ENCODE assay signal across 8 cellular contexts in the genomic region with DNA sequence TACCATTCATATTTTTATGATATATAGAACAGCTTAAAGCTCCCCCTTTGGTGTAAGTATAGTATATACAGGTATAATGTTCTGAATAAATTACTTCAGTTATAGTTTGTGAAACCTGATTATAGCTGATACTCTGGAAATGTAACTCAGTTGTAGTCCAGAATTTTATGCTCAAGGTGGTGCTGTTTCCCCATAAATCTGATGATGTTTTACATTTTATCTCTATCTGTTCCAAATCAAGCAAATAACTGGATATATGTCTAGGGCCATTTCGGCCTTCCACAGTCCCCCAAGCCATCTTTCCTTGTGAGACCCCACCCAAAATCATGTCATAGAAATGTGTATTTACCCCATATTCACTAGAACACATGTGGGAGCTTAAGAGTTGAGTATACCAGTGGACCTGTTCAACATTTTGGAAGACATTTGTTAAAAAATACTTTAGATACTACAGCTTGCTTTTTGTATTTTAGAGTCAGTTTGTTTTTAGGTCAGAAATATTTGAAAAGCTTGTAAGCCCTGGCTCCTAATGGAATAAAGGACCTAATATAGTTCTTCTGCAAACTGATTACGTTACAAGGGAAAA.
DNase-seq lines count a peak whose midpoint lies in the region; ATAC-seq and TF ChIP-seq lines count a peak whose summit lies in the region.

No MANE protein-coding gene starts in this region.

- H3K27ac ChIP-seq in AG04450 (ENCODE audit: low read depth, low read length) (no peak overlapping the region), OCI-LY3 (ENCODE audit: low read length) (no peak overlapping the region)

- DNase-seq in AG04450 (ENCODE audit: low read depth, low spot score) (no peak), GM13977 (ENCODE audit: low spot score) (peak; percentile 28), dedifferentiated amniotic fluid mesenchymal stem cell (ENCODE audit: extremely low spot score) (peak; percentile 72), medulla oblongata (ENCODE audit: extremely low spot score) (peak; percentile 80), epidermal melanocyte (ENCODE audit: insufficient read length, low spot score) (no peak)

- no peak overlapping the region for H3K9ac ChIP-seq in OCI-LY3 (ENCODE audit: low read length)

- no peaks in the 10 kb centered on the region for H3K79me2 ChIP-seq in OCI-LY3 (ENCODE audit: low read length)

- H3K9me3 ChIP-seq in AG04450 (ENCODE audit: control insufficient read depth, insufficient read depth, low read length) (no peaks in the 10 kb centered on the region), OCI-LY3 (ENCODE audit: insufficient read depth, low read length) (no peaks in the 10 kb centered on the region)

- H2AFZ ChIP-seq in OCI-LY3 (ENCODE audit: low read depth, low read length), result no peak overlapping the region

- no peaks in the 10 kb centered on the region for H3K4me1 ChIP-seq in OCI-LY3 (ENCODE audit: low read length)

- CTCF ChIA-PET in AG04450 (lab: Charles Lee), result interaction anchor here (0.6 to 4.9 kb wide), 63 partner anchors 10 to 467 kb away, joined by 3 to 153 read pairs (median 5); a partner anchor contains a TSS

- H4K20me1 ChIP-seq in OCI-LY3 (ENCODE audit: insufficient read depth, low read length), result no peaks in the 10 kb centered on the region

- H3K27me3 ChIP-seq in AG04450 (ENCODE audit: control insufficient read depth, insufficient read depth, low read length), result no peaks in the 10 kb centered on the region
- H3K27me3 ChIP-seq in OCI-LY3 (ENCODE audit: low read depth, low read length), result no peaks in the 10 kb centered on the region

- POLR2A ChIA-PET in AG04450 (lab: Yijun Ruan, JAX), result interaction anchor here (1.0 to 1.3 kb wide), 4 partner anchors 13 to 265 kb away, joined by 3 to 4 read pairs (median 4); no protein-coding TSS in a partner anchor

- TF ChIP-seq CTCF in AG04450 (IDR thresholded peaks at IDR 0.05; ENCODE audit: low read depth, low read length), result peak; percentile 62
- peak; percentile 52 for TF ChIP-seq CTCF in GM13977 (IDR thresholded peaks at IDR 0.05; ENCODE audit: extremely low read depth, insufficient read depth, missing control alignments)
- peak; percentile 54 for TF ChIP-seq CTCF in OCI-LY3 (IDR thresholded peaks at IDR 0.05; ENCODE audit: low read depth, low read length)

- H3K36me3 ChIP-seq in OCI-LY3 (replicated peaks; ENCODE audit: low read depth, low read length), result no peaks in the 10 kb centered on the region

- H3K4me3 ChIP-seq in AG04450 (ENCODE audit: low read depth, low read length) (no peak overlapping the region), OCI-LY3 (ENCODE audit: low read length) (no peak overlapping the region)

- in situ Hi-C loops in GM13977 (cut with MboI; ENCODE audit: low pct_unique_long_range_greater_than_20kb, low sequenced_read_pairs, unreplicated experiment), result loop anchor here (10.0 to 25.0 kb wide), 2 partner anchors 275 to 433 kb away; no protein-coding TSS in a partner anchor

- H3K4me2 ChIP-seq in OCI-LY3 (ENCODE audit: low read length), result no peak overlapping the region

- ATAC-seq in GM21381 (IDR thresholded peaks at IDR 0.05; ENCODE audit: unreplicated experiment) (no peak), GM19452 (IDR thresholded peaks at IDR 0.05; ENCODE audit: unreplicated experiment) (no peak)

Comparison
In these comparisons a context has a peak if more than half of its experiments do, and no peak if none do; other contexts are left out.
1. DNase-seq: peak in GM13977 (single experiment), dedifferentiated amniotic fluid mesenchymal stem cell (single experiment) and medulla oblongata (single experiment); none in AG04450 (single experiment) and epidermal melanocyte (single experiment).
2. Peak in every context shown above with its lines, with median percentiles within 50 percentile points of each other: CTCF ChIP-seq.